In the genomic region with DNA sequence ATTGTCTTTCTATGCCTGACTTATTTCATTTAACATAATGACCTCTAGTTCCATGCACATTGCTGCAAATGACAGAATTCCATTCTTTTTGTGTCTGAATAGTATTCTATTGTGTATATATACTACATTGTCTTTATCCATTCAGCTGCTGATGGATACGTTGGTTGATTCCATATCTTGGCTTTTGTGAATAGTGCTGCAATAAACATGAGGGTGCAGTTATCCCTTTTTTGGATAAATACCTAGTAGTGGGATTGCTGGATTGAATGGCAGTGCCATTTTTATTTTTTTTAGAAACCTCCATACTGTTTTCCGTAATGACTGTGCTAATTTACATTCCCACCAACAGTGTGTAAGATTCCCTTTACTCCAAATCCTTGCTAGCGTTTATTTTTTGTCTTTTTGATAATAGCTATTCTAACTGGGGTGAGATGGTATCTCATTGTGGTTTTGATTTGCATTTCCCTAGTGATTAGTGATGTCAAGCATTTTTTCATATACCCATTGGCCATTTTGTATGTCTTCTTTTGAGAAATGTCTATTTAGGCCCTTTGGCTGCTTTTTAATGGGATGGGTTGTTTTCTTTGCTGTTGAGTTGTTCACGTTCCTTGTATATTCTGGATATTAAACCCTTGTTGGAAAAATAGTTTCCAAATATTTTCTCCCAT, we compare ENCODE assay signal across 15 cellular contexts. TPM values are rescaled to one million over a fixed set of nuclear protein-coding genes. Genes with fewer than 3 reads are reported as not detected.
DNase-seq lines count a peak whose midpoint lies in the region; ATAC-seq and TF ChIP-seq lines count a peak whose summit lies in the region.
"Had no signal": no experiment of that assay in that cellular context is flagged by ENCODE, and none has a peak within 500 bp of the region (broad histone marks: within the 10 kb centered on the region; RNA-seq: fewer than 3 reads in every experiment).

No MANE protein-coding gene starts in this region.

- no CpG with 5 or more reads among the region's 4 CpGs for WGBS in IMR-90 (ENCODE audit: extremely low coverage in 2 of 2, insufficient read length in 1 of 2), 2 experiments

- H3K4me2 ChIP-seq in IMR-90 (ENCODE audit: low read depth, low read length), result no peak overlapping the region

- no peaks in the 10 kb centered on the region for H3K79me1 ChIP-seq in IMR-90 (ENCODE audit: low read depth in 1 of 2, low read length in 2 of 2)

- H3K4ac ChIP-seq in IMR-90 (ENCODE audit: low read depth, low read length), result no peak overlapping the region

- H3K27me3 ChIP-seq in IMR-90 (ENCODE audit: control insufficient read depth, insufficient read depth, low read length) (no peaks in the 10 kb centered on the region), rectal smooth muscle tissue (ENCODE audit: control insufficient read depth, insufficient read depth, low read length) (no peaks in the 10 kb centered on the region)
- H3K27me3 ChIP-seq: breast epithelium, transverse colon had no signal

- H3K4me3 ChIP-seq in IMR-90 (ENCODE audit: insufficient read depth, low read depth, low read length), result no peak overlapping the region
- H3K4me3 ChIP-seq in rectal smooth muscle tissue (ENCODE audit: low read length), result peak overlapping the region; percentile 5

- no TSS peak for BruUV-seq in IMR-90 (replicated peaks; lab: Mats Ljungman, UMichigan)

- H3K9me1 ChIP-seq in IMR-90 (ENCODE audit: insufficient read depth, low read length), result no peaks in the 10 kb centered on the region

- no peak overlapping the region for H3K18ac ChIP-seq in IMR-90 (ENCODE audit: low read depth, low read length)

- dilution Hi-C loops in IMR-90 (cut with HindIII; ENCODE audit: low sequenced_read_pairs, unreplicated experiment), result no loop called here

- no peak overlapping the region for H2BK120ac ChIP-seq in IMR-90 (ENCODE audit: low read depth, low read length)

- H3K36me3 ChIP-seq in IMR-90 (ENCODE audit: control insufficient read depth, insufficient read depth, low read length) (no peaks in the 10 kb centered on the region), rectal smooth muscle tissue (ENCODE audit: control insufficient read depth, insufficient read depth, low read length) (no peaks in the 10 kb centered on the region)
- H3K36me3 ChIP-seq: breast epithelium, transverse colon had no signal

- H2AK5ac ChIP-seq in IMR-90 (ENCODE audit: low read depth, low read length), result no peak overlapping the region

- no peak overlapping the region for H2AFZ ChIP-seq in IMR-90 (replicated peaks; ENCODE audit: low read length, poor library complexity)

- H2AK9ac ChIP-seq in IMR-90 (replicated peaks; ENCODE audit: low read depth, low read length, poor library complexity), result no peak overlapping the region

- H3K27ac ChIP-seq in IMR-90 (ENCODE audit: insufficient read depth, low read length) (no peak overlapping the region), rectal smooth muscle tissue (ENCODE audit: low read depth, low read length) (no peak overlapping the region)
- H3K27ac ChIP-seq: breast epithelium, HL-60 had no signal

- intact Hi-C loops in IMR-90 (cut with micrococcal nuclease), result no loop called here

- DNase-seq in activated CD4-positive, alpha-beta T cell treated with anti-CD3 and anti-CD28 coated beads, Interleukin-2, amount 10 ng/mL, durations not matched to agents 7 days and 5 days, result no peak
- DNase-seq in activated CD4-positive, alpha-beta T cell treated with anti-CD3 and anti-CD28 coated beads for 4 hours, result no peak
- DNase-seq in IMR-90, result no peak
- DNase-seq in HPDE6-E6E7 (ENCODE audit: extremely low spot score), result no peak
- no peak for DNase-seq in HuH-7 (ENCODE audit: low spot score)
- no peak for DNase-seq in NCI-H82 treated with DMSO at 0.1 percent for 48 hours (lab: John Stamatoyannopoulos, UW; ENCODE audit: unreplicated experiment)
- DNase-seq: MV-4-11, NCI-H446 treated with DMSO at 0.1 percent for 48 hours, transverse colon had no signal

- peak overlapping the region; percentile 99 for H3K27ac Mint-ChIP-seq in activated CD4-positive, alpha-beta T cell treated with anti-CD3 and anti-CD28 coated beads, Interleukin-2, amount 10 ng/mL, durations not matched to agents 7 days and 5 days
- peak overlapping the region; percentile 98 for H3K27ac Mint-ChIP-seq in activated naive CD8-positive, alpha-beta T cell

- no peak for TF ChIP-seq POLR2A in IMR-90 (IDR thresholded peaks at IDR 0.05; ENCODE audit: low read depth, low read length)

- CTCF ChIA-PET in activated CD4-positive, alpha-beta T cell treated with anti-CD3 and anti-CD28 coated beads, Interleukin-2, amount 10 ng/mL, durations not matched to agents 7 days and 5 days (lab: Charles Lee), result interaction anchor here (1.3 kb wide), 1 partner anchor 12 kb away, joined by 8 read pairs; no protein-coding TSS in a partner anchor
- CTCF ChIA-PET in IMR-90 (lab: Yijun Ruan, JAX), result no interaction called here

- no peak overlapping the region for H3K56ac ChIP-seq in IMR-90 (ENCODE audit: extremely low read depth, insufficient read depth, low read length)

- no peak overlapping the region for H2BK5ac ChIP-seq in IMR-90 (ENCODE audit: low read depth, low read length, poor library complexity, severe bottlenecking)

- no peaks in the 10 kb centered on the region; the same call in 1 of the 2 replicates for H3K4me1 ChIP-seq in IMR-90 (ENCODE audit: control insufficient read depth, insufficient read depth, low read length)
- peaks cover 3% of the 10 kb centered on the region for H3K4me1 ChIP-seq in rectal smooth muscle tissue (ENCODE audit: control insufficient read depth, insufficient read depth, low read length)

- H3K9me3 ChIP-seq in IMR-90 (ENCODE audit: control insufficient read depth, insufficient read depth, low read length), result no peaks in the 10 kb centered on the region
- H3K9me3 ChIP-seq: breast epithelium had no signal

- TF ChIP-seq CTCF in IMR-90 (conservative IDR thresholded peaks at IDR 0.05; ENCODE audit: low read depth, low read length), result no peak

- in situ Hi-C loops in IMR-90 (cut with MboI; ENCODE audit: low sequenced_read_pairs), result no loop called here

- H3K9ac ChIP-seq in IMR-90 (ENCODE audit: low read depth, low read length) (no peak overlapping the region), rectal smooth muscle tissue (ENCODE audit: low read length) (no peak overlapping the region)

- no peak overlapping the region for H2BK20ac ChIP-seq in IMR-90 (ENCODE audit: low read depth, low read length)

- POLR2A ChIA-PET in activated CD4-positive, alpha-beta T cell treated with anti-CD3 and anti-CD28 coated beads, Interleukin-2, amount 10 ng/mL, durations not matched to agents 7 days and 5 days (lab: Charles Lee), result no interaction called here
- POLR2A ChIA-PET in IMR-90 (lab: Charles Lee; ENCODE audit: unreplicated experiment), result no interaction called here

- no peak overlapping the region for H4K8ac ChIP-seq in IMR-90 (ENCODE audit: low read depth in 2 of 2, low read length in 2 of 2)

- H3K36me3 Mint-ChIP-seq in activated CD4-positive, alpha-beta T cell treated with anti-CD3 and anti-CD28 coated beads, Interleukin-2, amount 10 ng/mL, durations not matched to agents 7 days and 5 days (ENCODE audit: low read depth), result peaks cover 73% of the 10 kb centered on the region
- H3K36me3 Mint-ChIP-seq in activated naive CD8-positive, alpha-beta T cell, result peaks cover 32% of the 10 kb centered on the region

- H2BK15ac ChIP-seq in IMR-90 (ENCODE audit: low read depth, low read length), result no peak overlapping the region

- H3K9me3 Mint-ChIP-seq in activated CD4-positive, alpha-beta T cell treated with anti-CD3 and anti-CD28 coated beads, Interleukin-2, amount 10 ng/mL, durations not matched to agents 7 days and 5 days, result peaks cover 38% of the 10 kb centered on the region
- peaks cover 16% of the 10 kb centered on the region for H3K9me3 Mint-ChIP-seq in activated naive CD8-positive, alpha-beta T cell (ENCODE audit: low read depth)

- peaks cover 65% of the 10 kb centered on the region for H3K4me1 Mint-ChIP-seq in activated CD4-positive, alpha-beta T cell treated with anti-CD3 and anti-CD28 coated beads, Interleukin-2, amount 10 ng/mL, durations not matched to agents 7 days and 5 days
- H3K4me1 Mint-ChIP-seq in activated naive CD8-positive, alpha-beta T cell (ENCODE audit: low read depth), result peaks cover 69% of the 10 kb centered on the region
- H3K4me1 Mint-ChIP-seq: neural crest cell had no signal

- TF ChIP-seq RAD21 in IMR-90 (IDR thresholded peaks at IDR 0.05; ENCODE audit: low read length), result no peak

- ATAC-seq in IMR-90 (ENCODE audit: low read depth), result no peak

- no peak overlapping the region for H3K14ac ChIP-seq in IMR-90 (replicated peaks; ENCODE audit: low read depth, low read length)

- no peak overlapping the region for H4K91ac ChIP-seq in IMR-90 (ENCODE audit: insufficient read depth, low read depth, low read length)

- H3K23ac ChIP-seq in IMR-90 (ENCODE audit: low read depth, low read length), result no peak overlapping the region

- no peaks in the 10 kb centered on the region for H3K27me3 Mint-ChIP-seq in activated CD4-positive, alpha-beta T cell treated with anti-CD3 and anti-CD28 coated beads, Interleukin-2, amount 10 ng/mL, durations not matched to agents 7 days and 5 days
- no peaks in the 10 kb centered on the region for H3K27me3 Mint-ChIP-seq in activated naive CD8-positive, alpha-beta T cell

- H4K5ac ChIP-seq in IMR-90 (ENCODE audit: low read depth, low read length), result no peak overlapping the region

- H4K20me1 ChIP-seq in IMR-90 (ENCODE audit: insufficient read depth, low read length), result no peaks in the 10 kb centered on the region

- H3K4me3 Mint-ChIP-seq in activated CD4-positive, alpha-beta T cell treated with anti-CD3 and anti-CD28 coated beads, Interleukin-2, amount 10 ng/mL, durations not matched to agents 7 days and 5 days, result peak overlapping the region; percentile 84
- H3K4me3 Mint-ChIP-seq in activated naive CD8-positive, alpha-beta T cell, result peak overlapping the region; percentile 96
- H3K4me3 Mint-ChIP-seq: neural crest cell had no signal

TF ChIP-seq in IMR-90, 13 proteins besides CTCF, POLR2A, EP300 and RAD21:
- TF ChIP-seq RFX5 (IDR thresholded peaks at IDR 0.05; ENCODE audit: low read depth, low read length) (peak; percentile 59), CEBPB (IDR thresholded peaks at IDR 0.05; ENCODE audit: low read depth, low read length) (no peak)

RNA-seq across cellular contexts. Expression of a gene that starts 2.3 kb away (rescaled TPM):
- 100 to 1,000 TPM; 294 to 420 TPM for total RNA-seq in activated CD4-positive, alpha-beta T cell treated with anti-CD3 and anti-CD28 coated beads, Interleukin-2, amount 10 ng/mL, durations not matched to agents 7 days and 5 days
- under 0.01 TPM in 1 of 2 replicates, not detected in the other for total RNA-seq in IMR-90 (2012; rRNA removed)
- polyA plus RNA-seq in IMR-90 (2012; rRNA removed), result not detected in 2 replicates
- not detected in 2 replicates for polyA plus RNA-seq in IMR-90 (2012; cell fraction: cytosol; rRNA removed)
- 0.07 TPM in 1 of 2 replicates, not detected in the other for polyA plus RNA-seq in IMR-90 (2012; cell fraction: nucleus; rRNA removed; ENCODE audit: low replicate concordance)
- total RNA-seq: H1, neural crest cell had no signal

RNA-seq across cellular contexts. Expression of a gene that starts 42.4 kb away (rescaled TPM):
- 100 to 1,000 TPM; 202 to 204 TPM for total RNA-seq in activated CD4-positive, alpha-beta T cell treated with anti-CD3 and anti-CD28 coated beads, Interleukin-2, amount 10 ng/mL, durations not matched to agents 7 days and 5 days
- 4.1 and 4.4 TPM in 2 replicates for total RNA-seq in IMR-90 (2012; rRNA removed)
- polyA plus RNA-seq in IMR-90 (2012; rRNA removed), result 6.9 and 7.8 TPM in 2 replicates
- 3.8 and 4.8 TPM in 2 replicates for polyA plus RNA-seq in IMR-90 (2012; cell fraction: cytosol; rRNA removed)
- 8.1 and 9.3 TPM in 2 replicates for polyA plus RNA-seq in IMR-90 (2012; cell fraction: nucleus; rRNA removed; ENCODE audit: low replicate concordance)

Comparison
In these comparisons a context has a peak if more than half of its experiments do, and no peak if none do; other contexts are left out.
1. RNA of a gene that starts 2.3 kb away (total RNA-seq): 294 to 420 TPM in activated CD4-positive, alpha-beta T cell treated with anti-CD3 and anti-CD28 coated beads, Interleukin-2, amount 10 ng/mL, durations not matched to agents 7 days and 5 days; under 0.01 TPM in IMR-90; every median in the first group is over 100 times any median in the second.
2. RNA of a gene that starts 42.4 kb away (total RNA-seq): 202 to 204 TPM in activated CD4-positive, alpha-beta T cell treated with anti-CD3 and anti-CD28 coated beads, Interleukin-2, amount 10 ng/mL, durations not matched to agents 7 days and 5 days; 4.1 to 4.4 TPM in IMR-90; every median in the first group is over 10 times any median in the second.